1 cellular context compared by ENCODE assay signal in genomic region chr15:59104912-59105732, GRCh38.
A peak's percentile ranks its signal among the peaks of the same experiment; 100 is the strongest.
TF ChIP-seq lines count a peak whose summit lies in the region.

Gene CCNB2, plus strand, starts transcription at chr15:59105146. Its CDS starts 123 bp downstream, at chr15:59105269.

TF ChIP-seq in K562, 482 proteins besides CTCF, POLR2A, EP300 and RAD21 (continued from another document and continues in another):
- TF ChIP-seq HOMEZ (CRISPR knock-in tag; IDR thresholded peaks at IDR 0.05) (no peak), DDX20 (tag; IDR thresholded peaks at IDR 0.05; ENCODE audit: low read depth) (no peak), ARID3B (CRISPR knock-in tag; IDR thresholded peaks at IDR 0.05; ENCODE audit: borderline replicate concordance) (no peak), ZNF57 (CRISPR knock-in tag; IDR thresholded peaks at IDR 0.05) (no peak), NFATC3 (IDR thresholded peaks at IDR 0.05) (no peak), HMBOX1 (IDR thresholded peaks at IDR 0.05) (no peak), SMARCB1 (IDR thresholded peaks at IDR 0.05; ENCODE audit: insufficient read length, low read depth) (no peak), TEAD1 (CRISPR knock-in tag; IDR thresholded peaks at IDR 0.05) (no peak), ZNF79 (CRISPR knock-in tag; IDR thresholded peaks at IDR 0.05; ENCODE audit: low read depth) (no peak), CREM (IDR thresholded peaks at IDR 0.05; ENCODE audit: low read depth) (peak; percentile 70), TCF7 (IDR thresholded peaks at IDR 0.05; ENCODE audit: borderline replicate concordance) (no peak), RHOXF2B (CRISPR knock-in tag; conservative IDR thresholded peaks at IDR 0.05) (no peak), HSF4 (CRISPR knock-in tag; IDR thresholded peaks at IDR 0.05; ENCODE audit: borderline replicate concordance) (no peak), SMC3 (conservative IDR thresholded peaks at IDR 0.05; ENCODE audit: insufficient read depth, low read depth, low read length) (no peak), DEAF1 (CRISPR knock-in tag; IDR thresholded peaks at IDR 0.05) (no peak), THAP7 (CRISPR knock-in tag; IDR thresholded peaks at IDR 0.05) (no peak), KLF13 (tag; IDR thresholded peaks at IDR 0.05; ENCODE audit: borderline replicate concordance, low read depth) (0 out of 2 replicates have a peak, but pooled peaks have one; percentile 37), ZNF134 (CRISPR knock-in tag; conservative IDR thresholded peaks at IDR 0.05) (no peak), BRF2 (IDR thresholded peaks at IDR 0.05; ENCODE audit: borderline replicate concordance, insufficient read depth, insufficient read length) (no peak), MAFG (tag; conservative IDR thresholded peaks at IDR 0.05) (no peak), ZNF644 (tag; IDR thresholded peaks at IDR 0.05; ENCODE audit: low read depth) (no peak), RBM34 (IDR thresholded peaks at IDR 0.05; ENCODE audit: borderline replicate concordance, insufficient read depth, low read length) (no peak), CHD7 (IDR thresholded peaks at IDR 0.05; ENCODE audit: low read depth, low read length) (no peak), KLF16 (IDR thresholded peaks at IDR 0.05) (no peak), DACH1 (IDR thresholded peaks at IDR 0.05; ENCODE audit: partially characterized antibody) (no peak), ZNF197 (CRISPR knock-in tag; IDR thresholded peaks at IDR 0.05; ENCODE audit: low read depth) (no peak), SMAD4 (CRISPR knock-in tag; conservative IDR thresholded peaks at IDR 0.05) (peak; percentile 51), GTF2A2 (tag; IDR thresholded peaks at IDR 0.05) (no peak), RAD51 (IDR thresholded peaks at IDR 0.05; ENCODE audit: borderline replicate concordance, low read depth) (peak; percentile 33; the same call in 1 of the 2 replicates), FOXO4 (CRISPR knock-in tag; IDR thresholded peaks at IDR 0.05) (no peak), ETS1 (conservative IDR thresholded peaks at IDR 0.05; ENCODE audit: control insufficient read depth, low read depth, low read length) (peak; percentile 43), DLX4 (CRISPR knock-in tag; IDR thresholded peaks at IDR 0.05) (no peak)
